In genomic region chr2:98623657-98624056, GRCh38 we compare ENCODE assay signal across 13 cellular contexts. TPM values are rescaled to one million over a fixed set of nuclear protein-coding genes. Genes with fewer than 3 reads are reported as not detected.
A peak's percentile ranks its signal among the peaks of the same experiment; 100 is the strongest.
DNase-seq lines count a peak whose midpoint lies in the region; ATAC-seq lines count a peak whose summit lies in the region.
"Had no signal": no experiment of that assay in that cellular context is flagged by ENCODE, and none has a peak within 500 bp of the region (broad histone marks: within the 10 kb centered on the region; RNA-seq: fewer than 3 reads in every experiment).

No MANE protein-coding gene starts in this region.

- H3K27ac ChIP-seq in right cardiac atrium (ENCODE audit: low read length) = no peak overlapping the region
- H3K27ac ChIP-seq: esophagus squamous epithelium had no signal

- H3K27ac Mint-ChIP-seq in activated CD4-positive, alpha-beta memory T cell treated with anti-CD3 and anti-CD28 coated beads for 36 hours = peak overlapping the region; percentile 55
- H3K27ac Mint-ChIP-seq in activated CD4-positive, alpha-beta memory T cell treated with anti-CD3 and anti-CD28 coated beads, Interleukin-2, amount 10 ng/mL, durations not matched to agents 7 days and 5 days = no peak overlapping the region
- peak overlapping the region; percentile 59 for H3K27ac Mint-ChIP-seq in activated naive CD8-positive, alpha-beta T cell treated with anti-CD3 and anti-CD28 coated beads, Interleukin-2, amount 50 U/mL, for 24 hours
- H3K27ac Mint-ChIP-seq in stimulated activated naive CD8-positive, alpha-beta T cell treated with anti-CD3 and anti-CD28 coated beads, Interleukin-15, Interleukin-2, amounts not matched to agents 100 ng/mL and 50 ng/mL, for 24 hours = peak overlapping the region; percentile 24
- H3K27ac Mint-ChIP-seq in effector memory CD8-positive, alpha-beta T cell = peak overlapping the region in 1 of 2 donors; percentile 94
- H3K27ac Mint-ChIP-seq: brain, T-helper 17 cell had no signal

- intact Hi-C loops in activated CD4-positive, alpha-beta memory T cell treated with anti-CD3 and anti-CD28 coated beads for 36 hours (cut with micrococcal nuclease) = no loop called here
- intact Hi-C loops in right cardiac atrium (cut with DNase I) = no loop called here

- H3K4me3 Mint-ChIP-seq in activated CD4-positive, alpha-beta memory T cell treated with anti-CD3 and anti-CD28 coated beads for 36 hours = no peak overlapping the region
- H3K4me3 Mint-ChIP-seq in activated CD4-positive, alpha-beta memory T cell treated with anti-CD3 and anti-CD28 coated beads, Interleukin-2, amount 10 ng/mL, durations not matched to agents 7 days and 5 days = no peak overlapping the region
- no peak overlapping the region for H3K4me3 Mint-ChIP-seq in activated naive CD8-positive, alpha-beta T cell treated with anti-CD3 and anti-CD28 coated beads, Interleukin-2, amount 50 U/mL, for 24 hours
- no peak overlapping the region for H3K4me3 Mint-ChIP-seq in stimulated activated naive CD8-positive, alpha-beta T cell treated with anti-CD3 and anti-CD28 coated beads, Interleukin-15, Interleukin-2, amounts not matched to agents 100 ng/mL and 50 ng/mL, for 24 hours
- H3K4me3 Mint-ChIP-seq in effector memory CD8-positive, alpha-beta T cell = no peak overlapping the region
- H3K4me3 Mint-ChIP-seq: brain, T-helper 17 cell had no signal

- H3K9me3 ChIP-seq in right cardiac atrium (ENCODE audit: control insufficient read depth, low read length) = no peaks in the 10 kb centered on the region
- H3K9me3 ChIP-seq: esophagus squamous epithelium had no signal

- POLR2A ChIA-PET in activated CD4-positive, alpha-beta memory T cell treated with anti-CD3 and anti-CD28 coated beads for 36 hours (lab: Charles Lee) = interaction anchor here (0.6 kb wide), 1 partner anchor 22 kb away, joined by 3 read pairs; no protein-coding TSS in a partner anchor
- POLR2A ChIA-PET in activated CD4-positive, alpha-beta memory T cell treated with anti-CD3 and anti-CD28 coated beads, Interleukin-2, amount 10 ng/mL, durations not matched to agents 7 days and 5 days (lab: Charles Lee) = no interaction called here

- peaks cover 12% of the 10 kb centered on the region for H3K36me3 Mint-ChIP-seq in activated CD4-positive, alpha-beta memory T cell treated with anti-CD3 and anti-CD28 coated beads for 36 hours
- H3K36me3 Mint-ChIP-seq in activated CD4-positive, alpha-beta memory T cell treated with anti-CD3 and anti-CD28 coated beads, Interleukin-2, amount 10 ng/mL, durations not matched to agents 7 days and 5 days (ENCODE audit: low read depth) = peaks cover 42% of the 10 kb centered on the region
- peaks cover 11% of the 10 kb centered on the region for H3K36me3 Mint-ChIP-seq in activated naive CD8-positive, alpha-beta T cell treated with anti-CD3 and anti-CD28 coated beads, Interleukin-2, amount 50 U/mL, for 24 hours (ENCODE audit: low read depth)
- peaks cover 40% of the 10 kb centered on the region for H3K36me3 Mint-ChIP-seq in stimulated activated naive CD8-positive, alpha-beta T cell treated with anti-CD3 and anti-CD28 coated beads, Interleukin-15, Interleukin-2, amounts not matched to agents 100 ng/mL and 50 ng/mL, for 24 hours (ENCODE audit: low read depth)
- H3K36me3 Mint-ChIP-seq in effector memory CD8-positive, alpha-beta T cell (ENCODE audit: insufficient read depth) = peaks cover 65% of the 10 kb centered on the region
- H3K36me3 Mint-ChIP-seq: brain had no signal

- no peaks in the 10 kb centered on the region for H3K27me3 ChIP-seq in right cardiac atrium (ENCODE audit: control insufficient read depth, insufficient read depth)
- H3K27me3 ChIP-seq: esophagus squamous epithelium had no signal

- H3K9me3 Mint-ChIP-seq in activated CD4-positive, alpha-beta memory T cell treated with anti-CD3 and anti-CD28 coated beads for 36 hours = no peaks in the 10 kb centered on the region
- no peaks in the 10 kb centered on the region for H3K9me3 Mint-ChIP-seq in activated CD4-positive, alpha-beta memory T cell treated with anti-CD3 and anti-CD28 coated beads, Interleukin-2, amount 10 ng/mL, durations not matched to agents 7 days and 5 days
- no peaks in the 10 kb centered on the region for H3K9me3 Mint-ChIP-seq in activated naive CD8-positive, alpha-beta T cell treated with anti-CD3 and anti-CD28 coated beads, Interleukin-2, amount 50 U/mL, for 24 hours
- no peaks in the 10 kb centered on the region for H3K9me3 Mint-ChIP-seq in stimulated activated naive CD8-positive, alpha-beta T cell treated with anti-CD3 and anti-CD28 coated beads, Interleukin-15, Interleukin-2, amounts not matched to agents 100 ng/mL and 50 ng/mL, for 24 hours
- H3K9me3 Mint-ChIP-seq in effector memory CD8-positive, alpha-beta T cell = no peaks in the 10 kb centered on the region
- H3K9me3 Mint-ChIP-seq: brain had no signal

- no peak overlapping the region for H3K4me3 ChIP-seq in right cardiac atrium (ENCODE audit: low read length)
- H3K4me3 ChIP-seq: esophagus squamous epithelium had no signal

- H3K4me1 ChIP-seq in right cardiac atrium (ENCODE audit: control insufficient read depth, insufficient read depth, low read length) = no peaks in the 10 kb centered on the region
- H3K4me1 ChIP-seq: esophagus squamous epithelium had no signal

- WGBS in right cardiac atrium = 70% methylated on average over 5 of the region's 5 CpGs

- peak; percentile 49 for ATAC-seq in activated naive CD8-positive, alpha-beta T cell treated with anti-CD3 and anti-CD28 coated beads, Interleukin-2, amount 50 U/mL, for 24 hours
- peak; percentile 76 to 78 for ATAC-seq in right cardiac atrium
- no peak for ATAC-seq in effector memory CD8-positive, alpha-beta T cell (replicated peaks)
- ATAC-seq: T-helper 17 cell had no signal

- peaks cover 28% of the 10 kb centered on the region for H3K4me1 Mint-ChIP-seq in activated CD4-positive, alpha-beta memory T cell treated with anti-CD3 and anti-CD28 coated beads for 36 hours (ENCODE audit: low read depth)
- H3K4me1 Mint-ChIP-seq in activated CD4-positive, alpha-beta memory T cell treated with anti-CD3 and anti-CD28 coated beads, Interleukin-2, amount 10 ng/mL, durations not matched to agents 7 days and 5 days = peaks cover 24% of the 10 kb centered on the region
- peaks cover 50% of the 10 kb centered on the region for H3K4me1 Mint-ChIP-seq in activated naive CD8-positive, alpha-beta T cell treated with anti-CD3 and anti-CD28 coated beads, Interleukin-2, amount 50 U/mL, for 24 hours
- H3K4me1 Mint-ChIP-seq in stimulated activated naive CD8-positive, alpha-beta T cell treated with anti-CD3 and anti-CD28 coated beads, Interleukin-15, Interleukin-2, amounts not matched to agents 100 ng/mL and 50 ng/mL, for 24 hours (ENCODE audit: low read depth) = peaks cover 39% of the 10 kb centered on the region
- peaks cover 8 to 30% of the 10 kb centered on the region in 2 donors for H3K4me1 Mint-ChIP-seq in effector memory CD8-positive, alpha-beta T cell (ENCODE audit: low read depth in 2 of 2)
- H3K4me1 Mint-ChIP-seq: brain had no signal

- CTCF ChIA-PET in activated CD4-positive, alpha-beta memory T cell treated with anti-CD3 and anti-CD28 coated beads for 36 hours (lab: Charles Lee) = interaction anchor here (1.5 kb wide), 1 partner anchor 11 kb away, joined by 6 read pairs; no protein-coding TSS in a partner anchor
- CTCF ChIA-PET in activated CD4-positive, alpha-beta memory T cell treated with anti-CD3 and anti-CD28 coated beads, Interleukin-2, amount 10 ng/mL, durations not matched to agents 7 days and 5 days (lab: Charles Lee) = interaction anchor here (0.9 kb wide), 1 partner anchor 26 kb away, joined by 3 read pairs; no protein-coding TSS in a partner anchor

- no peaks in the 10 kb centered on the region for H3K27me3 Mint-ChIP-seq in activated CD4-positive, alpha-beta memory T cell treated with anti-CD3 and anti-CD28 coated beads for 36 hours
- no peaks in the 10 kb centered on the region for H3K27me3 Mint-ChIP-seq in activated CD4-positive, alpha-beta memory T cell treated with anti-CD3 and anti-CD28 coated beads, Interleukin-2, amount 10 ng/mL, durations not matched to agents 7 days and 5 days
- no peaks in the 10 kb centered on the region for H3K27me3 Mint-ChIP-seq in activated naive CD8-positive, alpha-beta T cell treated with anti-CD3 and anti-CD28 coated beads, Interleukin-2, amount 50 U/mL, for 24 hours
- no peaks in the 10 kb centered on the region for H3K27me3 Mint-ChIP-seq in stimulated activated naive CD8-positive, alpha-beta T cell treated with anti-CD3 and anti-CD28 coated beads, Interleukin-15, Interleukin-2, amounts not matched to agents 100 ng/mL and 50 ng/mL, for 24 hours
- no peaks in the 10 kb centered on the region for H3K27me3 Mint-ChIP-seq in effector memory CD8-positive, alpha-beta T cell
- H3K27me3 Mint-ChIP-seq: brain, T-helper 17 cell had no signal

- no peak for DNase-seq in activated CD4-positive, alpha-beta memory T cell treated with anti-CD3 and anti-CD28 coated beads for 36 hours
- no peak for DNase-seq in activated CD4-positive, alpha-beta memory T cell treated with anti-CD3 and anti-CD28 coated beads, Interleukin-2, amount 10 ng/mL, durations not matched to agents 7 days and 5 days
- no peak for DNase-seq in activated naive CD8-positive, alpha-beta T cell treated with anti-CD3 and anti-CD28 coated beads, Interleukin-2, amount 50 U/mL, for 24 hours
- peak; percentile 63 to 84 (median 76) for DNase-seq in right cardiac atrium
- no peak for DNase-seq in 8988T
- DNase-seq in effector memory CD8-positive, alpha-beta T cell = no peak
- no peak for DNase-seq in cortex of kidney (lab: John Stamatoyannopoulos, UW)
- DNase-seq: DMS79, esophagus squamous epithelium, mesenchymal stem cell, T-helper 17 cell had no signal

RNA-seq across cellular contexts. Expression of gene UNC50, which starts 15.3 kb away (rescaled TPM):
- 10 to 100 TPM; 33.4 to 36.2 TPM for total RNA-seq in activated CD4-positive, alpha-beta memory T cell treated with anti-CD3 and anti-CD28 coated beads for 36 hours
- total RNA-seq in activated CD4-positive, alpha-beta memory T cell treated with anti-CD3 and anti-CD28 coated beads, Interleukin-2, amount 10 ng/mL, durations not matched to agents 7 days and 5 days = 10 to 100 TPM; 32.7 to 32.8 TPM
- 10 to 100 TPM; 29.4 to 38.1 (median 33.1) TPM for total RNA-seq in right cardiac atrium
- 30.8 TPM for polyA plus RNA-seq in right cardiac atrium

RNA-seq across cellular contexts. Expression of gene COA5, which starts 15.3 kb away (rescaled TPM):
- 10 to 100 TPM; 26.7 to 28.5 TPM for total RNA-seq in activated CD4-positive, alpha-beta memory T cell treated with anti-CD3 and anti-CD28 coated beads for 36 hours
- 10 to 100 TPM; 26.3 TPM for total RNA-seq in activated CD4-positive, alpha-beta memory T cell treated with anti-CD3 and anti-CD28 coated beads, Interleukin-2, amount 10 ng/mL, durations not matched to agents 7 days and 5 days
- 10 to 100 TPM; 24.8 to 30.4 (median 28.2) TPM for total RNA-seq in right cardiac atrium
- polyA plus RNA-seq in right cardiac atrium = 37.4 TPM

Comparison
In these comparisons a context has a peak if more than half of its experiments do, and no peak if none do; other contexts are left out.
1. DNase-seq: peak in right cardiac atrium (3 of 3); none in activated CD4-positive, alpha-beta memory T cell treated with anti-CD3 and anti-CD28 coated beads for 36 hours (single experiment), activated CD4-positive, alpha-beta memory T cell treated with anti-CD3 and anti-CD28 coated beads, Interleukin-2, amount 10 ng/mL, durations not matched to agents 7 days and 5 days (single experiment), activated naive CD8-positive, alpha-beta T cell treated with anti-CD3 and anti-CD28 coated beads, Interleukin-2, amount 50 U/mL, for 24 hours (single experiment), 8988T (single experiment), effector memory CD8-positive, alpha-beta T cell (0 of 3) and cortex of kidney (single experiment).